Comparison of ENCODE assay signal across 15 cellular contexts in the genomic region with DNA sequence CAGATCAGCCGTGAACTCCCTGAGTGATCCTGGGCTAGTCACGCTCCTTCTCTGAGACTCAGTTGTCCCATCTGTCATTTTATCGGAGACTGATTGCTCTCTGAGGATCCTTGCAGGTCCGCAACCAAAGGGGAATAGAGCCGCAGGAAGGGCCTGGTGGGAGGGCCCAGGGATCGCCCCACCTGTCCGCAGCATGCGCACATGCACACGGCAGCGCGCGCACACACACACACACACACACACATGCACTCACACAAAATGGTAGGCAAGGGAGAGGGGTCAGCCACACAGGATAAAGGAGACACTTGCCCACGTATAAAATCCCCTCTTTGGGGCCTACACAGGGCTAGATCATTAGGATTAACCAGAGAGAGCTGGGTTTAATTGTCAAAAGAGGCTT.
DNase-seq lines count a peak whose midpoint lies in the region; ATAC-seq and TF ChIP-seq lines count a peak whose summit lies in the region.
"Had no signal": no experiment of that assay in that cellular context is flagged by ENCODE, and none has a peak within 500 bp of the region (broad histone marks: within the 10 kb centered on the region; RNA-seq: fewer than 3 reads in every experiment).

No MANE protein-coding gene starts in this region.

- WGBS in heart right ventricle, 2 donors = 91 to 93% methylated on average over 13 of the region's 13 CpGs

- no peak for ATAC-seq in heart right ventricle
- no peak for ATAC-seq in Right ventricle myocardium superior (ENCODE audit: poor library complexity)
- no peak for ATAC-seq in foreskin keratinocyte

- peaks cover 35% of the 10 kb centered on the region for H3K4me1 Mint-ChIP-seq in brain
- no peaks in the 10 kb centered on the region for H3K4me1 Mint-ChIP-seq in activated CD4-positive, alpha-beta T cell treated with anti-CD3 and anti-CD28 coated beads, Interleukin-2, amount 10 ng/mL, durations not matched to agents 7 days and 5 days
- H3K4me1 Mint-ChIP-seq: CD14-positive monocyte had no signal

- no peaks in the 10 kb centered on the region for H3K36me3 Mint-ChIP-seq in brain
- no peaks in the 10 kb centered on the region for H3K36me3 Mint-ChIP-seq in activated CD4-positive, alpha-beta T cell treated with anti-CD3 and anti-CD28 coated beads, Interleukin-2, amount 10 ng/mL, durations not matched to agents 7 days and 5 days (ENCODE audit: low read depth)
- H3K36me3 Mint-ChIP-seq: CD14-positive monocyte had no signal

- no peak overlapping the region for H3K9ac ChIP-seq in muscle layer of colon (ENCODE audit: low read length)
- H3K9ac ChIP-seq in subcutaneous abdominal adipose tissue (ENCODE audit: low read length in 5 of 5) = no peak overlapping the region

- CTCF ChIA-PET in activated CD4-positive, alpha-beta T cell treated with anti-CD3 and anti-CD28 coated beads, Interleukin-2, amount 10 ng/mL, durations not matched to agents 7 days and 5 days (lab: Charles Lee) = interaction anchor here (0.7 kb wide), 1 partner anchor 140 kb away, joined by 3 read pairs; no protein-coding TSS in a partner anchor

- H3K4me1 ChIP-seq in heart right ventricle (peaks cover 16 to 35% (median 28%) of the 10 kb centered on the region in 9 donors), muscle layer of colon (ENCODE audit: insufficient read depth, low read length) (peaks cover 39% of the 10 kb centered on the region), subcutaneous abdominal adipose tissue (ENCODE audit: control insufficient read depth in 5 of 5, insufficient read depth in 5 of 5, low read length in 5 of 5) (peaks cover 11 to 58% (median 40%) of the 10 kb centered on the region in 5 donors), foreskin keratinocyte (no peaks in the 10 kb centered on the region)

- peaks cover 0 to 5% (median 0%) of the 10 kb centered on the region in 7 donors for H3K27me3 ChIP-seq in heart right ventricle
- no peaks in the 10 kb centered on the region for H3K27me3 ChIP-seq in muscle layer of colon (ENCODE audit: control insufficient read depth in 1 of 2, insufficient read depth in 2 of 2, low read length in 2 of 2)
- peaks cover 0 to 10% (median 0%) of the 10 kb centered on the region in 5 donors for H3K27me3 ChIP-seq in subcutaneous abdominal adipose tissue (ENCODE audit: control insufficient read depth in 5 of 5, insufficient read depth in 4 of 5, low read length in 5 of 5)
- H3K27me3 ChIP-seq in foreskin keratinocyte = peaks cover 55% of the 10 kb centered on the region

- DNase-seq in heart right ventricle (no peak), Right ventricle myocardium superior (no peak), foreskin keratinocyte (no peak), DMS53 treated with DMSO at 0.1 percent for 48 hours (lab: John Stamatoyannopoulos, UW; ENCODE audit: unreplicated experiment) (no peak)
- no peak for DNase-seq in activated CD4-positive, alpha-beta T cell treated with anti-CD3 and anti-CD28 coated beads, Interleukin-2, amount 10 ng/mL, durations not matched to agents 7 days and 5 days
- DNase-seq: DMS79 treated with DMSO at 0.1 percent for 48 hours, HCEC 1CT, IMR-90, Kasumi-1, NCI-H1930, NCI-H510A treated with DMSO at 0.1 percent for 48 hours had no signal

- H3K9me3 ChIP-seq in heart right ventricle (no peaks in the 10 kb centered on the region), muscle layer of colon (ENCODE audit: low read length) (no peaks in the 10 kb centered on the region), subcutaneous abdominal adipose tissue (ENCODE audit: control insufficient read depth in 5 of 5, low read length in 5 of 5) (no peaks in the 10 kb centered on the region)

- peak overlapping the region in 1 of 5 experiments; percentile 25 for H3K4me3 Mint-ChIP-seq in brain
- no peak overlapping the region for H3K4me3 Mint-ChIP-seq in activated CD4-positive, alpha-beta T cell treated with anti-CD3 and anti-CD28 coated beads, Interleukin-2, amount 10 ng/mL, durations not matched to agents 7 days and 5 days
- H3K4me3 Mint-ChIP-seq: CD14-positive monocyte had no signal

- peaks cover 15% of the 10 kb centered on the region for H3K27me3 Mint-ChIP-seq in brain
- peaks cover 4% of the 10 kb centered on the region for H3K27me3 Mint-ChIP-seq in activated CD4-positive, alpha-beta T cell treated with anti-CD3 and anti-CD28 coated beads, Interleukin-2, amount 10 ng/mL, durations not matched to agents 7 days and 5 days

- POLR2A ChIA-PET in activated CD4-positive, alpha-beta T cell treated with anti-CD3 and anti-CD28 coated beads, Interleukin-2, amount 10 ng/mL, durations not matched to agents 7 days and 5 days (lab: Charles Lee) = no interaction called here

- no peaks in the 10 kb centered on the region for H3K36me3 ChIP-seq in heart right ventricle
- H3K36me3 ChIP-seq in muscle layer of colon (ENCODE audit: insufficient read depth, low read length) = no peaks in the 10 kb centered on the region
- H3K36me3 ChIP-seq in subcutaneous abdominal adipose tissue (ENCODE audit: control insufficient read depth in 5 of 5, insufficient read depth in 5 of 5, low read length in 5 of 5) = no peaks in the 10 kb centered on the region

- intact Hi-C loops in heart right ventricle (cut with DNase I) (loop anchor here in 2 of 10 donors (5.0 to 10.0 kb wide), 2 partner anchors 76 to 78 kb away; no protein-coding TSS in a partner anchor), Right ventricle myocardium superior (cut with DNase I) (loop anchor here (10.0 kb wide), 1 partner anchor 76 kb away; no protein-coding TSS in a partner anchor)

- H3K4me3 ChIP-seq in heart right ventricle = no peak overlapping the region
- H3K4me3 ChIP-seq in muscle layer of colon (ENCODE audit: low read depth in 1 of 2, low read length in 2 of 2) = no peak overlapping the region
- no peak overlapping the region for H3K4me3 ChIP-seq in subcutaneous abdominal adipose tissue (ENCODE audit: low read depth in 1 of 5, low read length in 5 of 5)

- H3K27ac ChIP-seq in heart right ventricle (peak overlapping the region in 9 of 10 donors; percentile 72 to 89 (median 84)), muscle layer of colon (ENCODE audit: low read depth, low read length) (peak overlapping the region; percentile 65), subcutaneous abdominal adipose tissue (ENCODE audit: low read depth, low read length) (peak overlapping the region; percentile 79), foreskin keratinocyte (no peak overlapping the region)

- H3K9me3 Mint-ChIP-seq in brain = peaks cover 0 to 12% (median 0%) of the 10 kb centered on the region in 5 experiments
- no peaks in the 10 kb centered on the region for H3K9me3 Mint-ChIP-seq in activated CD4-positive, alpha-beta T cell treated with anti-CD3 and anti-CD28 coated beads, Interleukin-2, amount 10 ng/mL, durations not matched to agents 7 days and 5 days
- H3K9me3 Mint-ChIP-seq: CD14-positive monocyte had no signal

- H3K27ac Mint-ChIP-seq in brain = peak overlapping the region in 4 of 5 experiments; percentile 17 to 85 (median 66)
- H3K27ac Mint-ChIP-seq in activated CD4-positive, alpha-beta T cell treated with anti-CD3 and anti-CD28 coated beads, Interleukin-2, amount 10 ng/mL, durations not matched to agents 7 days and 5 days = no peak overlapping the region
- H3K27ac Mint-ChIP-seq: CD14-positive monocyte had no signal

- no peak for TF ChIP-seq CTCF in heart right ventricle (IDR thresholded peaks at IDR 0.05)
- TF ChIP-seq CTCF in brain (conservative IDR thresholded peaks at IDR 0.05) = no peak
- no peak for TF ChIP-seq CTCF in foreskin keratinocyte (conservative IDR thresholded peaks at IDR 0.05)
